8 cellular contexts compared by ENCODE assay signal in genomic region chr12:69470189-69471094, GRCh38. TPM values are rescaled to one million over a fixed set of nuclear protein-coding genes. Genes with fewer than 3 reads are reported as not detected.
DNase-seq lines count a peak whose midpoint lies in the region; ATAC-seq, FAIRE-seq and TF ChIP-seq lines count a peak whose summit lies in the region.

A gene with protein sequence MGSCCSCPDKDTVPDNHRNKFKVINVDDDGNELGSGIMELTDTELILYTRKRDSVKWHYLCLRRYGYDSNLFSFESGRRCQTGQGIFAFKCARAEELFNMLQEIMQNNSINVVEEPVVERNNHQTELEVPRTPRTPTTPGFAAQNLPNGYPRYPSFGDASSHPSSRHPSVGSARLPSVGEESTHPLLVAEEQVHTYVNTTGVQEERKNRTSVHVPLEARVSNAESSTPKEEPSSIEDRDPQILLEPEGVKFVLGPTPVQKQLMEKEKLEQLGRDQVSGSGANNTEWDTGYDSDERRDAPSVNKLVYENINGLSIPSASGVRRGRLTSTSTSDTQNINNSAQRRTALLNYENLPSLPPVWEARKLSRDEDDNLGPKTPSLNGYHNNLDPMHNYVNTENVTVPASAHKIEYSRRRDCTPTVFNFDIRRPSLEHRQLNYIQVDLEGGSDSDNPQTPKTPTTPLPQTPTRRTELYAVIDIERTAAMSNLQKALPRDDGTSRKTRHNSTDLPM (plus strand): TSS chr12:69470388. CDS start chr12:69569031, 98,643 bp downstream.

- peaks cover 50% of the 10 kb centered on the region for H3K4me1 ChIP-seq in A549
- H3K4me1 ChIP-seq in iPS-18a (ENCODE audit: control insufficient read depth, low read depth, low read length) = peaks cover 54% of the 10 kb centered on the region
- H3K4me1 ChIP-seq in skeletal muscle tissue (ENCODE audit: control insufficient read depth in 3 of 3, insufficient read depth in 3 of 3, low read length in 3 of 3) = peaks cover 22 to 42% (median 40%) of the 10 kb centered on the region in 3 donors

- TF ChIP-seq POLR2A in A549 (IDR thresholded peaks at IDR 0.05; ENCODE audit: low read length) (peak; percentile 69), GM18526 (IDR thresholded peaks at IDR 0.05; ENCODE audit: extremely low read depth, insufficient read length) (peak; percentile 69)

- H3K27me3 ChIP-seq in iPS-18a (ENCODE audit: control insufficient read depth, insufficient read depth, low read length) (no peaks in the 10 kb centered on the region), skeletal muscle tissue (ENCODE audit: control insufficient read depth in 3 of 3, insufficient read depth in 3 of 3, low read length in 3 of 3) (no peaks in the 10 kb centered on the region)

- H3K9me3 ChIP-seq in A549 (no peaks in the 10 kb centered on the region), iPS-18a (ENCODE audit: control insufficient read depth, low read depth, low read length) (no peaks in the 10 kb centered on the region), skeletal muscle tissue (ENCODE audit: control insufficient read depth in 3 of 3, low read length in 3 of 3) (no peaks in the 10 kb centered on the region)

- H3K9ac ChIP-seq in iPS-18a (ENCODE audit: low read length) = peak within 1 kb of the TSS; percentile 86
- H3K9ac ChIP-seq in skeletal muscle tissue (ENCODE audit: low read depth in 1 of 3, low read length in 3 of 3) = peak within 1 kb of the TSS; percentile 91 to 99 (median 96)

- ATAC-seq in A549 (peak; percentile 98 to 99), HG03066 (IDR thresholded peaks at IDR 0.05; ENCODE audit: low read depth, unreplicated experiment) (peak; percentile 97)

- no peak for FAIRE-seq in A549 (lab: Jason Lieb, UNC)

- POLR2A ChIA-PET in A549 (lab: Yijun Ruan, JAX) = interaction anchor here (0.6 to 2.2 kb wide), 11 partner anchors 9 to 115 kb away, joined by 3 to 20 read pairs (median 5); partner anchors contain the start of gene CCT2

- CTCF ChIA-PET in A549 (lab: Yijun Ruan, JAX) = interaction anchor here (0.6 to 3.6 kb wide), 17 partner anchors 10 to 237 kb away, joined by 3 to 29 read pairs (median 5); no protein-coding TSS in a partner anchor

- DNase-seq in A549 (ENCODE audit: low read depth in 1 of 2, low spot score in 1 of 2) = peak; percentile 90 to 94
- DNase-seq in NCI-H2107 treated with DMSO at 0.1 percent for 48 hours (lab: John Stamatoyannopoulos, UW; ENCODE audit: unreplicated experiment) = peak; percentile 88
- peak; percentile 90 for DNase-seq in UCSD-AML1 (lab: John Stamatoyannopoulos, UW; ENCODE audit: unreplicated experiment)
- DNase-seq in brain pericyte (ENCODE audit: low read depth, low spot score) = peak; percentile 64

- no peak for TF ChIP-seq EP300 in A549 (IDR thresholded peaks at IDR 0.05)

- H3K27ac ChIP-seq in A549 (peak within 1 kb of the TSS; percentile 96 to 97), iPS-18a (ENCODE audit: low read length) (peak within 1 kb of the TSS; percentile 46), skeletal muscle tissue (ENCODE audit: low read depth, low read length) (peak within 1 kb of the TSS; percentile 94)

- 1% methylated on average over 22 of the region's 69 CpGs for WGBS in A549 (ENCODE audit: missing lambda C conversion rate)

- TF ChIP-seq CTCF in A549 (IDR thresholded peaks at IDR 0.05) = peak; percentile 49

- TF ChIP-seq RAD21 in A549 (conservative IDR thresholded peaks at IDR 0.05 in 1 of 2, IDR thresholded peaks at IDR 0.05 in 1 of 2) = peak; percentile 67 to 81

- peak within 1 kb of the TSS; percentile 87 for H3K4me2 ChIP-seq in A549

- H3K36me3 ChIP-seq in iPS-18a (ENCODE audit: control insufficient read depth, low read depth, low read length) (no peaks in the 10 kb centered on the region), skeletal muscle tissue (ENCODE audit: control insufficient read depth in 3 of 3, insufficient read depth in 3 of 3, low read length in 3 of 3) (no peaks in the 10 kb centered on the region)

- peak within 1 kb of the TSS; percentile 92 for H3K4me3 ChIP-seq in A549
- peak within 1 kb of the TSS; percentile 94 for H3K4me3 ChIP-seq in iPS-18a (ENCODE audit: low read length)
- peak within 1 kb of the TSS; percentile 83 to 89 (median 87) for H3K4me3 ChIP-seq in skeletal muscle tissue (ENCODE audit: low read length in 3 of 3)

TF ChIP-seq in A549, 52 proteins besides CTCF, POLR2A, EP300 and RAD21:
- peak; percentile 44 for TF ChIP-seq KDM5A (IDR thresholded peaks at IDR 0.05)
- TF ChIP-seq, protein P1, sequence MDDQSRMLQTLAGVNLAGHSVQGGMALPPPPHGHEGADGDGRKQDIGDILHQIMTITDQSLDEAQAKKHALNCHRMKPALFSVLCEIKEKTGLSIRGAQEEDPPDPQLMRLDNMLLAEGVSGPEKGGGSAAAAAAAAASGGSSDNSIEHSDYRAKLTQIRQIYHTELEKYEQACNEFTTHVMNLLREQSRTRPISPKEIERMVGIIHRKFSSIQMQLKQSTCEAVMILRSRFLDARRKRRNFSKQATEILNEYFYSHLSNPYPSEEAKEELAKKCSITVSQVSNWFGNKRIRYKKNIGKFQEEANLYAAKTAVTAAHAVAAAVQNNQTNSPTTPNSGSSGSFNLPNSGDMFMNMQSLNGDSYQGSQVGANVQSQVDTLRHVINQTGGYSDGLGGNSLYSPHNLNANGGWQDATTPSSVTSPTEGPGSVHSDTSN (IDR thresholded peaks at IDR 0.05) = no peak
- peak; percentile 68; the same call in 1 of the 2 replicates for TF ChIP-seq MAZ (IDR thresholded peaks at IDR 0.05; ENCODE audit: borderline replicate concordance, low read depth, low read length)
- TF ChIP-seq GATA3 (IDR thresholded peaks at IDR 0.05; ENCODE audit: borderline replicate concordance) = 0 out of 2 replicates have a peak, but pooled peaks have one; percentile 12
- TF ChIP-seq SMC3 (IDR thresholded peaks at IDR 0.05) = peak; percentile 60; the same call in 2 of the 3 replicates
- TF ChIP-seq CBX8 (IDR thresholded peaks at IDR 0.05) = no peak
- TF ChIP-seq, protein P2, sequence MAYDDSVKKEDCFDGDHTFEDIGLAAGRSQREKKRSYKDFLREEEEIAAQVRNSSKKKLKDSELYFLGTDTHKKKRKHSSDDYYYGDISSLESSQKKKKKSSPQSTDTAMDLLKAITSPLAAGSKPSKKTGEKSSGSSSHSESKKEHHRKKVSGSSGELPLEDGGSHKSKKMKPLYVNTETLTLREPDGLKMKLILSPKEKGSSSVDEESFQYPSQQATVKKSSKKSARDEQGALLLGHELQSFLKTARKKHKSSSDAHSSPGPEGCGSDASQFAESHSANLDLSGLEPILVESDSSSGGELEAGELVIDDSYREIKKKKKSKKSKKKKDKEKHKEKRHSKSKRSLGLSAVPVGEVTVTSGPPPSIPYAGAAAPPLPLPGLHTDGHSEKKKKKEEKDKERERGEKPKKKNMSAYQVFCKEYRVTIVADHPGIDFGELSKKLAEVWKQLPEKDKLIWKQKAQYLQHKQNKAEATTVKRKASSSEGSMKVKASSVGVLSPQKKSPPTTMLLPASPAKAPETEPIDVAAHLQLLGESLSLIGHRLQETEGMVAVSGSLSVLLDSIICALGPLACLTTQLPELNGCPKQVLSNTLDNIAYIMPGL (CRISPR knock-in tag; IDR thresholded peaks at IDR 0.05; ENCODE audit: borderline replicate concordance) = peak; percentile 86; the same call in 1 of the 2 replicates
- peak; percentile 94 for TF ChIP-seq PHF8 (IDR thresholded peaks at IDR 0.05; ENCODE audit: borderline replicate concordance, low read depth)
- no peak for TF ChIP-seq USF2 (IDR thresholded peaks at IDR 0.05)
- TF ChIP-seq, protein P3, sequence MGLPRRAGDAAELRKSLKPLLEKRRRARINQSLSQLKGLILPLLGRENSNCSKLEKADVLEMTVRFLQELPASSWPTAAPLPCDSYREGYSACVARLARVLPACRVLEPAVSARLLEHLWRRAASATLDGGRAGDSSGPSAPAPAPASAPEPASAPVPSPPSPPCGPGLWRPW (IDR thresholded peaks at IDR 0.05) = no peak
- TF ChIP-seq JUN (IDR thresholded peaks at IDR 0.05) = peak; percentile 80 to 91
- TF ChIP-seq POLR2AphosphoS2 (conservative IDR thresholded peaks at IDR 0.05; ENCODE audit: low read length) = no peak
- TF ChIP-seq CEBPB (IDR thresholded peaks at IDR 0.05) = no peak
- peak; percentile 62 for TF ChIP-seq CHD2 (IDR thresholded peaks at IDR 0.05; ENCODE audit: low read length, partially characterized antibody)
- TF ChIP-seq BCL3 (IDR thresholded peaks at IDR 0.05) = peak; percentile 76; the same call in 1 of the 3 replicates
- no peak; the same call in 1 of the 2 replicates for TF ChIP-seq TP53 (CRISPR knock-in tag; IDR thresholded peaks at IDR 0.05)
- no peak for TF ChIP-seq HOXB13 (CRISPR knock-in tag; IDR thresholded peaks at IDR 0.05; ENCODE audit: low read depth)
- TF ChIP-seq, protein P4, sequence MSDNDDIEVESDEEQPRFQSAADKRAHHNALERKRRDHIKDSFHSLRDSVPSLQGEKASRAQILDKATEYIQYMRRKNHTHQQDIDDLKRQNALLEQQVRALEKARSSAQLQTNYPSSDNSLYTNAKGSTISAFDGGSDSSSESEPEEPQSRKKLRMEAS (IDR thresholded peaks at IDR 0.05) = peak; percentile 79

RNA-seq across cellular contexts. Expression of the gene that starts here (rescaled TPM):
- 23.5 and 28.6 TPM in 2 replicates for polyA plus RNA-seq in A549 (2011; rRNA removed)
- polyA plus RNA-seq in A549 (2012; cell fraction: cytosol; rRNA removed) = 5.4 and 5.8 TPM in 2 replicates
- polyA plus RNA-seq in A549 (2012; cell fraction: nucleus; rRNA removed) = 4.6 and 6.9 TPM in 2 replicates
- polyA plus RNA-seq in A549 (2017; fragmentation: RNase III; extraction: RNeasy Plus Mini Kit Qiagen cat#74134 plus additional on column Dnase treatment) = 13.3 to 14.9 TPM (median 14.1 TPM) in 3 replicates
- 23.8 and 26.8 TPM in 2 replicates for polyA minus RNA-seq in A549 (2011; rRNA and poly(A)+ RNA removed)
- 32.9 TPM for total RNA-seq in skeletal muscle tissue

Comparison
In these comparisons a context has a peak if more than half of its experiments do, and no peak if none do; other contexts are left out.
1. Peak in every context shown above with its lines: DNase-seq, ATAC-seq, H3K4me3 ChIP-seq and H3K27ac ChIP-seq.
2. H3K27ac ChIP-seq: peak in every context shown above with its lines; median percentile 96 in A549; 94 in skeletal muscle tissue; 46 in iPS-18a.